In the genomic region with DNA sequence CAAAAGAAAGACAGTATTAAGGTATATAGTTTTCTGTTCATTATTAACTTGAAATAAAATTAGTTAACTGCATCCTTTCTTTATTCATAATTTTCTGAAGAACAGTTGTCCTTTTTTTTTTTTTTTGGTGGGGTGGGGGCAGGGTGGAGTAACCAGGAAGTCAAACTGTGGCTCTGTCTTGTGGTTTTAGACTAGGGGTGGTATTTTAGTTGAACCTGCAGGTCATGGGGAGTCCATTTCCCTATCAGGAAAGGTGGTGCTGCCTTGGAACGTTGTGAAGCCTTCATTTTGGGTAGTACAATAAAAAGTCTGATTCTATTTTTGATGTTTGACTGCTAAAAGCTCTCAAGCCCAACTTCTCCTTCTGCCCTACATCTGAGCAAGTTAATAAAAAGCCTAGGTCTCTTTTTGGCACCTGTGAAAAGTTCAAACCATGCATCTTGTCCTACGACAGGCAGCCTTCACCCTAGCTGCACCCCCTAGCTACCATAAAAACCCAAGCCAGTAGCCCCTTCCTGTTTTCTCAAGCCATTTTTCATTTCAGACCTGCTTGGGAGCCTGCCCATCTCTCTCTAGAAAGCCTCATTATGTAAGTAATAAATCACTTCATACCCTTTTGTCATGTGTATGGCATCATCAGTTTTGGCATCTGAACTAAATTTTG, we compare ENCODE assay signal across 10 cellular contexts. TPM values are rescaled to one million over a fixed set of nuclear protein-coding genes. Genes with fewer than 3 reads are reported as not detected.
DNase-seq lines count a peak whose midpoint lies in the region; ATAC-seq, FAIRE-seq and TF ChIP-seq lines count a peak whose summit lies in the region.
"Had no signal": no experiment of that assay in that cellular context is flagged by ENCODE, and none has a peak within 500 bp of the region (broad histone marks: within the 10 kb centered on the region; RNA-seq: fewer than 3 reads in every experiment).

No MANE protein-coding gene starts in this region.

- no peaks in the 10 kb centered on the region for H3K9me1 ChIP-seq in K562 (ENCODE audit: control insufficient read depth, insufficient read depth, low read length)

- no peak overlapping the region for H3K4me2 ChIP-seq in K562 (ENCODE audit: insufficient read depth, low read length)

- FAIRE-seq in K562 (lab: Jason Lieb, UNC), result no peak

- H3K9me3 Mint-ChIP-seq in activated CD4-positive, alpha-beta T cell treated with anti-CD3 and anti-CD28 coated beads, Interleukin-2, amount 10 ng/mL, durations not matched to agents 24 days and 14 days, result peaks cover 6% of the 10 kb centered on the region

- BruUV-seq in K562 (replicated peaks; lab: Mats Ljungman, UMichigan), result no TSS peak

- POLR2A ChIA-PET in K562 (lab: Yijun Ruan, JAX), result no interaction called here

- no peak for TF ChIP-seq CTCF in K562 (IDR thresholded peaks at IDR 0.05 in 2 of 3, conservative IDR thresholded peaks at IDR 0.05 in 1 of 3; ENCODE audit: insufficient read depth in 2 of 3, low read depth in 1 of 3, low read length in 3 of 3)
- TF ChIP-seq CTCF in body of pancreas (IDR thresholded peaks at IDR 0.05), result no peak

- no peak for TF ChIP-seq RAD21 in K562 (CRISPR knock-in tag; conservative IDR thresholded peaks at IDR 0.05 in 1 of 2, IDR thresholded peaks at IDR 0.05 in 1 of 2)

- H3K9ac ChIP-seq in K562 (ENCODE audit: insufficient read depth in 1 of 2, low read depth in 2 of 2, low read length in 2 of 2), result no peak overlapping the region

- H3K4me3 ChIP-seq in K562 (no peak overlapping the region), body of pancreas (no peak overlapping the region)
- H3K4me3 ChIP-seq: transverse colon had no signal

- no peaks in the 10 kb centered on the region for H4K20me1 ChIP-seq in K562 (replicated peaks; ENCODE audit: control insufficient read depth, insufficient read depth, low read length)

- H3K27ac ChIP-seq in K562 (ENCODE audit: extremely low read depth, low read depth, low read length) (no peak overlapping the region), body of pancreas (no peak overlapping the region)
- H3K27ac ChIP-seq: transverse colon had no signal

- in situ Hi-C loops in K562 (cut with MboI) (no loop called here), ACHN (cut with HindIII; ENCODE audit: low pct_ligation_motif_present, low pct_unique_long_range_greater_than_20kb, low sequenced_read_pairs) (no loop called here)

- intact Hi-C loops in activated CD4-positive, alpha-beta T cell treated with anti-CD3 and anti-CD28 coated beads, Interleukin-2, amount 10 ng/mL, durations not matched to agents 24 days and 14 days (cut with micrococcal nuclease), result no loop called here
- intact Hi-C loops in K562 (cut with micrococcal nuclease) (no loop called here), body of pancreas (cut with DNase I) (no loop called here)

- TF ChIP-seq EP300 in K562 (IDR thresholded peaks at IDR 0.05; ENCODE audit: low read length), result no peak

- TF ChIP-seq POLR2A in K562 (conservative IDR thresholded peaks at IDR 0.05) (no peak), body of pancreas (IDR thresholded peaks at IDR 0.05) (no peak)

- 0% methylated on average over 1 of the region's 2 CpGs for WGBS in K562 (ENCODE audit: insufficient coverage, low coverage, missing lambda C conversion rate)
- WGBS in body of pancreas, 2 donors, result 44 to 54% methylated on average over 2 of the region's 2 CpGs

- H3K27me3 ChIP-seq in K562 (ENCODE audit: control insufficient read depth in 2 of 2, insufficient read depth in 2 of 2, low read length in 2 of 2), result no peaks in the 10 kb centered on the region
- H3K27me3 ChIP-seq in body of pancreas, result no peaks in the 10 kb centered on the region
- H3K27me3 ChIP-seq: transverse colon had no signal

- peak overlapping the region; percentile 10 for H3K4me3 Mint-ChIP-seq in activated CD4-positive, alpha-beta T cell treated with anti-CD3 and anti-CD28 coated beads, Interleukin-2, amount 10 ng/mL, durations not matched to agents 24 days and 14 days

- DNase-seq in activated CD4-positive, alpha-beta T cell treated with anti-CD3 and anti-CD28 coated beads, Interleukin-2, amount 10 ng/mL, durations not matched to agents 24 days and 14 days, result peak; percentile 70
- no peak for DNase-seq in activated CD4-positive, alpha-beta T cell treated with anti-CD3 and anti-CD28 coated beads for 48 hours
- peak in 2 of 4 experiments; percentile 32 for DNase-seq in K562 (ENCODE audit: extremely low read depth in 1 of 4, low spot score in 3 of 4)
- DNase-seq in ecto neural progenitor cell (ENCODE audit: low spot score), result no peak
- no peak for DNase-seq in body of pancreas
- DNase-seq in ACHN, result no peak
- DNase-seq: transverse colon had no signal

- peaks cover 39% of the 10 kb centered on the region for H3K4me1 Mint-ChIP-seq in activated CD4-positive, alpha-beta T cell treated with anti-CD3 and anti-CD28 coated beads, Interleukin-2, amount 10 ng/mL, durations not matched to agents 24 days and 14 days

- CTCF ChIA-PET in K562 (lab: Yijun Ruan, JAX; ENCODE audit: low intra/inter-chr PET ratio), result no interaction called here

- no peaks in the 10 kb centered on the region for H3K79me2 ChIP-seq in K562 (ENCODE audit: control insufficient read depth, insufficient read depth, low read length)

- peaks cover 3% of the 10 kb centered on the region for H3K36me3 Mint-ChIP-seq in activated CD4-positive, alpha-beta T cell treated with anti-CD3 and anti-CD28 coated beads, Interleukin-2, amount 10 ng/mL, durations not matched to agents 24 days and 14 days (ENCODE audit: low read depth)

- H3K9me3 ChIP-seq in K562 (replicated peaks; ENCODE audit: control insufficient read depth, insufficient read depth, low read depth, low read length), result no peaks in the 10 kb centered on the region
- H3K9me3 ChIP-seq in body of pancreas, result no peaks in the 10 kb centered on the region
- H3K9me3 ChIP-seq: transverse colon had no signal

- H3K27ac Mint-ChIP-seq in activated CD4-positive, alpha-beta T cell treated with anti-CD3 and anti-CD28 coated beads, Interleukin-2, amount 10 ng/mL, durations not matched to agents 24 days and 14 days, result peak overlapping the region; percentile 76

- no peaks in the 10 kb centered on the region for H3K4me1 ChIP-seq in K562 (replicated peaks in 1 of 2; ENCODE audit: control insufficient read depth in 2 of 2, insufficient read depth in 2 of 2, low read length in 2 of 2)
- no peaks in the 10 kb centered on the region for H3K4me1 ChIP-seq in body of pancreas
- H3K4me1 ChIP-seq: transverse colon had no signal

- H3K27me3 Mint-ChIP-seq in activated CD4-positive, alpha-beta T cell treated with anti-CD3 and anti-CD28 coated beads, Interleukin-2, amount 10 ng/mL, durations not matched to agents 24 days and 14 days, result no peaks in the 10 kb centered on the region

- ATAC-seq in GM21529 (IDR thresholded peaks at IDR 0.05; ENCODE audit: unreplicated experiment) (peak; percentile 55), HG03571 (IDR thresholded peaks at IDR 0.05; ENCODE audit: unreplicated experiment) (peak; percentile 77), K562 (no peak), body of pancreas (no peak)

- H2AFZ ChIP-seq in K562 (ENCODE audit: low read depth, low read length), result peak overlapping the region; percentile 60

- H3K36me3 ChIP-seq in K562 (ENCODE audit: control insufficient read depth, insufficient read depth, low read length), result no peaks in the 10 kb centered on the region
- no peaks in the 10 kb centered on the region for H3K36me3 ChIP-seq in body of pancreas (replicated peaks in 1 of 2; ENCODE audit: insufficient read depth in 1 of 2, low read depth in 2 of 2)
- H3K36me3 ChIP-seq: transverse colon had no signal

RNA-seq across cellular contexts. Expression of a gene that starts 31.2 kb away (rescaled TPM):
- total RNA-seq in activated CD4-positive, alpha-beta T cell treated with anti-CD3 and anti-CD28 coated beads, Interleukin-2, amount 10 ng/mL, durations not matched to agents 24 days and 14 days, result 84.1 and 87.7 TPM in 2 replicates
- 23.9 and 30.1 TPM in 2 replicates for total RNA-seq in K562 (2011; cell fraction: chromatin; rRNA removed; ENCODE audit: low replicate concordance)
- total RNA-seq in K562 (2011; cell fraction: nucleolus; rRNA removed), result 16.3 and 16.6 TPM in 2 replicates
- total RNA-seq in K562 (2011; cell fraction: nucleoplasm; rRNA removed), result 24.0 and 28.6 TPM in 2 replicates
- total RNA-seq in K562 (2014; rRNA removed) (25.1 and 29.8 TPM in 2 replicates), K562 (2014; rRNA removed; fragmentation: Illumina TruSeq; extraction: Trizol) (33.3 and 35.0 TPM in 2 replicates), K562 (2015; rRNA removed; fragmentation: Illumina TruSeq; extraction: Trizol) (29.3 and 33.1 TPM in 2 replicates), K562 (2021) (22.2 and 24.0 TPM in 2 replicates), body of pancreas (10 to 100 TPM; 22.1 to 32.3 TPM)
- polyA plus RNA-seq in K562 (2011; rRNA removed) (21.1 and 33.7 TPM in 2 replicates), K562 (2014; fragmentation: Illumina TruSeq; extraction: Trizol) (25.9 and 31.3 TPM in 2 replicates), K562 (2014; fragmentation: Nextera tagmentation; extraction: Ambion mirVana) (10 to 100 TPM; 32.6 to 56.0 TPM), K562 (2014; rRNA removed) (23.6 and 31.2 TPM in 2 replicates)
- polyA plus RNA-seq in K562 (2011; cell fraction: cytosol; rRNA removed), result 11.2 and 13.9 TPM in 2 replicates
- 23.2 and 23.7 TPM in 2 replicates for polyA plus RNA-seq in K562 (2011; cell fraction: nucleus; rRNA removed)
- polyA plus RNA-seq in K562 (2012), result 12.8 and 18.1 TPM in 2 replicates
- 32.1 and 38.1 TPM in 2 replicates for polyA minus RNA-seq in K562 (2011; rRNA and poly(A)+ RNA removed)
- 9.2 and 19.4 TPM in 2 replicates for polyA minus RNA-seq in K562 (2011; cell fraction: cytosol; rRNA and poly(A)+ RNA removed)
- polyA minus RNA-seq in K562 (2011; cell fraction: nucleus; rRNA and poly(A)+ RNA removed), result 29.9 and 32.2 TPM in 2 replicates

RNA-seq across cellular contexts. Expression of a gene that starts 31.7 kb away (rescaled TPM):
- 0.05 and 0.12 TPM in 2 replicates for total RNA-seq in activated CD4-positive, alpha-beta T cell treated with anti-CD3 and anti-CD28 coated beads, Interleukin-2, amount 10 ng/mL, durations not matched to agents 24 days and 14 days
- total RNA-seq in K562 (2011; cell fraction: chromatin; rRNA removed; ENCODE audit: low replicate concordance), result not detected in 2 replicates
- not detected in 2 replicates for total RNA-seq in K562 (2011; cell fraction: nucleolus; rRNA removed)
- not detected in 2 replicates for total RNA-seq in K562 (2011; cell fraction: nucleoplasm; rRNA removed)
- total RNA-seq in K562 (2014; rRNA removed), result not detected in 2 replicates
- total RNA-seq in K562 (2014; rRNA removed; fragmentation: Illumina TruSeq; extraction: Trizol), result not detected in 2 replicates
- total RNA-seq in K562 (2015; rRNA removed; fragmentation: Illumina TruSeq; extraction: Trizol), result not detected in 2 replicates
- total RNA-seq in K562 (2021), result not detected in 2 replicates
- polyA plus RNA-seq in K562 (2011; rRNA removed), result not detected in 2 replicates
- polyA plus RNA-seq in K562 (2011; cell fraction: cytosol; rRNA removed), result not detected in 2 replicates
- polyA plus RNA-seq in K562 (2011; cell fraction: nucleus; rRNA removed), result not detected in 2 replicates
- polyA plus RNA-seq in K562 (2012), result not detected in 2 replicates
- polyA plus RNA-seq in K562 (2014; fragmentation: Illumina TruSeq; extraction: Trizol), result not detected in 2 replicates
- not detected for polyA plus RNA-seq in K562 (2014; fragmentation: Nextera tagmentation; extraction: Ambion mirVana)
- polyA plus RNA-seq in K562 (2014; rRNA removed), result not detected in 2 replicates
- not detected in 2 replicates for polyA minus RNA-seq in K562 (2011; rRNA and poly(A)+ RNA removed)
- not detected in 2 replicates for polyA minus RNA-seq in K562 (2011; cell fraction: cytosol; rRNA and poly(A)+ RNA removed)
- polyA minus RNA-seq in K562 (2011; cell fraction: nucleus; rRNA and poly(A)+ RNA removed), result not detected in 2 replicates
- not detected for total RNA-seq in body of pancreas
- total RNA-seq: myocyte, transverse colon had no signal

Comparison
In these comparisons a context has a peak if more than half of its experiments do, and no peak if none do; other contexts are left out.
1. ATAC-seq: peak in GM21529 (single experiment) and HG03571 (single experiment); none in K562 (single experiment) and body of pancreas (single experiment).